8 cellular contexts compared by ENCODE assay signal in the genomic region with DNA sequence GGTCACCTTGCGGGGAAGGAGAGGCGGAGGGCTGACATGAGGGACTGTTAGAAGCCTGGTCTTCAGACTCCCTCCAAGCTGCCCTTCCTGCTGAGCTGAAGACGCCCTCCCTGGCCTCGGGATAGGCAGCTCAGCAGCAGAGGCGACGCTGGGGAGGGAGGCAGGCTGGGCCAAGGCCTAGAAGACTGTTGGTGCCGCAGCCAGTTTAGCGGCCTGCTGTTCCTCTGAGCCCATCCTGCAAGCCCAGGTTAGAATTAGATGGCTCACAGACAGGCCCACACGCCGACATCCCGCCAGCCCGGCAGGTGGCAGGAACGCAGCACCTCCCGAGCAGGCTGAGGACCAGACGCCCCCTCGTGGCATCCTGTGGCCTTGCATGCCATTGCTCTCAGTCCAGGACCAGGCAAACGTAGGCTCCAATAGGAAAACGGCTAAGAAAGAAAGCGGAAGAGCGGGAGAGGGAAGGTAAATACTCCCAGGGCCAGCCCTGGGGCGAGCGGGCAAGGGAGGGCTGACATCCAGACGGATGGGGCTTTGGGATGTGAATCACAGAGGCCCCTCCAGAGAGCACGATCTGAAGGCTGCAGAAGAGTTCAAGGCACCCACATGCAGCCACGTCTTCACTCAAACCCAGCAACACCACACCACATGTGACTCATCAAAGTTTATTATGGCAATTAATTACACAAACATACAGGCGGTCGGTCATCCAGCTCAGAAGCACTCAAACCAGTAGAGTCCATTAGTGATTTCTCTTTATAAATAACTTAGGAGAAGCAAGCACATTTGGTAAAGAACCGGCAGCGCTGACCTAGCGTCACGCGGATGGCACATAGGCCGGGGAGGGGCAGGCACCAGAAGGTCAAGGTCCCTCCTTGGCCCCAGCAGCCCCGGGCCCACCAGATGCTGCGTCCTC. TPM values are rescaled to one million over a fixed set of nuclear protein-coding genes. Genes with fewer than 3 reads are reported as not detected.
DNase-seq lines count a peak whose midpoint lies in the region; ATAC-seq and TF ChIP-seq lines count a peak whose summit lies in the region.

No MANE protein-coding gene starts in this region.

- CTCF ChIA-PET in CD8-positive, alpha-beta memory T cell (lab: Charles Lee): interaction anchor here (0.8 to 2.5 kb wide), 36 partner anchors 9 to 299 kb away, joined by 3 to 18 read pairs (median 4); no protein-coding TSS in a partner anchor

- no peaks in the 10 kb centered on the region for H3K9me3 ChIP-seq in CD8-positive, alpha-beta memory T cell (ENCODE audit: low read length)
- no peaks in the 10 kb centered on the region for H3K9me3 ChIP-seq in Karpas-422 (ENCODE audit: low read length)
- H3K9me3 ChIP-seq in thyroid gland: no peaks in the 10 kb centered on the region

- peak overlapping the region; percentile 1 to 94 (median 62) for H3K27ac Mint-ChIP-seq in CD8-positive, alpha-beta memory T cell
- peak overlapping the region; percentile 80 for H3K27ac Mint-ChIP-seq in activated T-cell treated with anti-CD3 and anti-CD28 coated beads, Interleukin-2, amount 50 U/mL, for 24 hours

- H3K4me1 Mint-ChIP-seq in CD8-positive, alpha-beta memory T cell: peaks cover 5 to 20% (median 11%) of the 10 kb centered on the region in 3 donors
- H3K4me1 Mint-ChIP-seq in activated T-cell treated with anti-CD3 and anti-CD28 coated beads, Interleukin-2, amount 50 U/mL, for 24 hours (ENCODE audit: low read depth): peaks cover 39% of the 10 kb centered on the region

- no peaks in the 10 kb centered on the region for H3K9me3 Mint-ChIP-seq in CD8-positive, alpha-beta memory T cell
- H3K9me3 Mint-ChIP-seq in activated T-cell treated with anti-CD3 and anti-CD28 coated beads, Interleukin-2, amount 50 U/mL, for 24 hours: no peaks in the 10 kb centered on the region

- H3K27ac ChIP-seq in CD8-positive, alpha-beta memory T cell (ENCODE audit: low read depth, low read length): no peak overlapping the region
- no peak overlapping the region for H3K27ac ChIP-seq in Karpas-422 (ENCODE audit: low read length)
- no peak overlapping the region for H3K27ac ChIP-seq in thyroid gland

- peaks cover 19% of the 10 kb centered on the region for H3K4me1 ChIP-seq in CD8-positive, alpha-beta memory T cell (ENCODE audit: insufficient read depth, low read length)
- no peaks in the 10 kb centered on the region for H3K4me1 ChIP-seq in Karpas-422 (ENCODE audit: low read length)
- peaks cover 11 to 27% of the 10 kb centered on the region in 2 donors for H3K4me1 ChIP-seq in thyroid gland

- no peaks in the 10 kb centered on the region for H3K27me3 ChIP-seq in CD8-positive, alpha-beta memory T cell (ENCODE audit: insufficient read depth, low read length, poor library complexity, severe bottlenecking)
- no peaks in the 10 kb centered on the region for H3K27me3 ChIP-seq in Karpas-422 (ENCODE audit: low read length)
- H3K27me3 ChIP-seq in thyroid gland: no peaks in the 10 kb centered on the region

- H3K79me2 ChIP-seq in Karpas-422 (ENCODE audit: low read length): no peaks in the 10 kb centered on the region

- H3K4me2 ChIP-seq in Karpas-422 (ENCODE audit: low read depth, low read length, poor library complexity, severe bottlenecking): peak overlapping the region; percentile 28

- TF ChIP-seq CTCF in omental fat pad (IDR thresholded peaks at IDR 0.05) (peak in 2 of 3 donors; percentile 95 to 97), thyroid gland (IDR thresholded peaks at IDR 0.05) (peak; percentile 96 to 100 (median 98))

- intact Hi-C loops in thyroid gland (cut with DNase I): loop anchor here (5.0 kb wide), 2 partner anchors 57 to 298 kb away; no protein-coding TSS in a partner anchor

- H3K36me3 Mint-ChIP-seq in CD8-positive, alpha-beta memory T cell: peaks cover 0 to 51% (median 9%) of the 10 kb centered on the region in 3 donors
- H3K36me3 Mint-ChIP-seq in activated T-cell treated with anti-CD3 and anti-CD28 coated beads, Interleukin-2, amount 50 U/mL, for 24 hours (ENCODE audit: low read depth): peaks cover 54% of the 10 kb centered on the region

- POLR2A ChIA-PET in CD8-positive, alpha-beta memory T cell (lab: Charles Lee): interaction anchor here (1.0 to 1.8 kb wide), 6 partner anchors 18 to 162 kb away, joined by 3 to 12 read pairs (median 4); a partner anchor contains a TSS

- DNase-seq in CD8-positive, alpha-beta memory T cell: peak; percentile 81 to 91 (median 86)
- DNase-seq in Karpas-422: peak; percentile 94
- peak; percentile 94 for DNase-seq in activated T-cell treated with anti-CD3 and anti-CD28 coated beads, Interleukin-2, amount 50 U/mL, for 24 hours
- DNase-seq in fibroblast of the conjunctiva (ENCODE audit: low read depth): peak; percentile 78
- DNase-seq in omental fat pad (ENCODE audit: low spot score): peak; percentile 57
- DNase-seq in thyroid gland: peak; percentile 86 to 90
- DNase-seq in NCI-H446 (lab: John Stamatoyannopoulos, UW): no peak

- peak overlapping the region; percentile 41; the same call in 1 of the 2 replicates for H3K9ac ChIP-seq in Karpas-422 (ENCODE audit: low read length)

- ATAC-seq in GM21529 (IDR thresholded peaks at IDR 0.05; ENCODE audit: unreplicated experiment) (peak; percentile 89), omental fat pad (ENCODE audit: low FRiP score) (peak; percentile 92)

- no peaks in the 10 kb centered on the region for H4K20me1 ChIP-seq in Karpas-422 (ENCODE audit: insufficient read depth, low read depth, low read length)

- no peaks in the 10 kb centered on the region for H3K27me3 Mint-ChIP-seq in CD8-positive, alpha-beta memory T cell
- H3K27me3 Mint-ChIP-seq in activated T-cell treated with anti-CD3 and anti-CD28 coated beads, Interleukin-2, amount 50 U/mL, for 24 hours: no peaks in the 10 kb centered on the region

- TF ChIP-seq POLR2A in thyroid gland (IDR thresholded peaks at IDR 0.05): no peak

- no peak overlapping the region for H2AFZ ChIP-seq in Karpas-422 (ENCODE audit: low read length)

- H3K9me2 ChIP-seq in Karpas-422 (replicated peaks; ENCODE audit: insufficient read depth, low read length): no peaks in the 10 kb centered on the region

- H3K4me3 ChIP-seq in CD8-positive, alpha-beta memory T cell (ENCODE audit: low read length): no peak overlapping the region
- H3K4me3 ChIP-seq in Karpas-422 (ENCODE audit: low read length) (peak overlapping the region; percentile 23; the same call in 1 of the 2 replicates), thyroid gland (replicated peaks in 1 of 3) (no peak overlapping the region)

- 41 to 48% methylated on average over 20 to 35 of the region's 35 CpGs for WGBS in thyroid gland, 2 donors

- peaks cover 21% of the 10 kb centered on the region for H3K36me3 ChIP-seq in CD8-positive, alpha-beta memory T cell (ENCODE audit: insufficient read depth, low read length)
- H3K36me3 ChIP-seq in Karpas-422 (ENCODE audit: insufficient read depth, low read length) (no peaks in the 10 kb centered on the region), thyroid gland (peaks cover 0 to 11% of the 10 kb centered on the region in 2 donors)

- peak overlapping the region in 5 of 7 donors; percentile 9 to 70 (median 37) for H3K4me3 Mint-ChIP-seq in CD8-positive, alpha-beta memory T cell
- peak overlapping the region; percentile 41 for H3K4me3 Mint-ChIP-seq in activated T-cell treated with anti-CD3 and anti-CD28 coated beads, Interleukin-2, amount 50 U/mL, for 24 hours

RNA-seq across cellular contexts. Expression of a gene that starts 27.6 kb away (rescaled TPM):
- 100 to 1,000 TPM; 169 to 175 TPM for total RNA-seq in CD8-positive, alpha-beta memory T cell
- 156 TPM for polyA plus RNA-seq in CD8-positive, alpha-beta memory T cell
- not detected in 2 replicates for total RNA-seq in Karpas-422 (2014; rRNA removed; shearing (Covaris generic); ENCODE audit: low replicate concordance)
- total RNA-seq in omental fat pad: 1 to 10 TPM in 3 of 4 donors, under 1 TPM in 1; 0.37 to 5.4 (median 2.0) TPM
- total RNA-seq in thyroid gland: under 1 TPM in 3 of 4 donors, not detected in 1; 0.56 to 0.83 (median 0.81) TPM

RNA-seq across cellular contexts. Expression of a gene that starts 31.4 kb away (rescaled TPM):
- 10 to 100 TPM in 1 of 2 experiments, 1 to 10 TPM in 1; 8.4 to 10.3 TPM for total RNA-seq in CD8-positive, alpha-beta memory T cell
- polyA plus RNA-seq in CD8-positive, alpha-beta memory T cell: 1.3 TPM
- 11.3 and 13.8 TPM in 2 replicates for total RNA-seq in Karpas-422 (2014; rRNA removed; shearing (Covaris generic); ENCODE audit: low replicate concordance)
- total RNA-seq in omental fat pad: 10 to 100 TPM in 3 of 4 donors, 1 to 10 TPM in 1; 9.3 to 17.5 (median 12.6) TPM
- total RNA-seq in thyroid gland: 10 to 100 TPM; 13.0 to 18.2 (median 15.9) TPM

Comparison
In these comparisons a context has a peak if more than half of its experiments do, and no peak if none do; other contexts are left out.
1. DNase-seq: peak in CD8-positive, alpha-beta memory T cell (5 of 5), Karpas-422 (single experiment), activated T-cell treated with anti-CD3 and anti-CD28 coated beads, Interleukin-2, amount 50 U/mL, for 24 hours (single experiment), fibroblast of the conjunctiva (single experiment), omental fat pad (single experiment) and thyroid gland (2 of 2); none in NCI-H446 (0 of 2).
2. RNA of a gene that starts 27.6 kb away (total RNA-seq): 169 to 175 TPM in CD8-positive, alpha-beta memory T cell; 0.37 to 5.4 TPM in omental fat pad, 0.56 to 0.83 TPM in thyroid gland and not detected in Karpas-422; every median in the first group is over 10 times any median in the second.